Comparison of ENCODE assay signal across 8 cellular contexts in genomic region chr16:71461686-71462648, GRCh38. TPM values are rescaled to one million over a fixed set of nuclear protein-coding genes. Genes with fewer than 3 reads are reported as not detected.
A peak's percentile ranks its signal among the peaks of the same experiment; 100 is the strongest.
DNase-seq lines count a peak whose midpoint lies in the region; ATAC-seq and TF ChIP-seq lines count a peak whose summit lies in the region.

Gene ZNF23, minus strand, starts transcription at chr16:71462247. Its CDS starts 5,451 bp downstream, at chr16:71456796.

- CTCF ChIA-PET in activated CD4-positive, alpha-beta T cell treated with anti-CD3 and anti-CD28 coated beads for 36 hours (lab: Charles Lee): interaction anchor here (0.7 to 1.7 kb wide), 5 partner anchors 22 to 150 kb away, joined by 3 to 10 read pairs (median 5); no protein-coding TSS in a partner anchor

- DNase-seq in AG08395 (ENCODE audit: low spot score) (peak; percentile 94), NCI-H345 (lab: John Stamatoyannopoulos, UW) (peak; percentile 67), choroid plexus epithelial cell (ENCODE audit: low read depth) (peak; percentile 78), kidney tubule cell (ENCODE audit: low spot score) (peak; percentile 84)
- peak; percentile 88 for DNase-seq in activated CD4-positive, alpha-beta T cell treated with anti-CD3 and anti-CD28 coated beads for 36 hours
- DNase-seq in stimulated activated CD4-positive, alpha-beta T cell treated with anti-CD3 and anti-CD28 coated beads, Interleukin-1b, Interleukin-23, amount 100 ng/mL, for 1 hour (ENCODE audit: low read depth in 2 of 2): peak; percentile 45 to 64

- intact Hi-C loops in activated CD4-positive, alpha-beta T cell treated with anti-CD3 and anti-CD28 coated beads for 36 hours (cut with DNase I, micrococcal nuclease): loop anchor here (1.0 to 5.0 kb wide), 7 partner anchors 22 to 660 kb away; partner anchors contain the start of genes CMTR2 (in 1 of the 2), DHODH (in 1 of the 2), DHX38 (in 1 of the 2) and TXNL4B (in 1 of the 2)

- H3K4me3 Mint-ChIP-seq in activated CD4-positive, alpha-beta T cell treated with anti-CD3 and anti-CD28 coated beads for 36 hours: peak within 1 kb of the TSS; percentile 76

- POLR2A ChIA-PET in activated CD4-positive, alpha-beta T cell treated with anti-CD3 and anti-CD28 coated beads for 36 hours (lab: Charles Lee): interaction anchor here (1.0 kb wide), 1 partner anchor 22 kb away, joined by 4 read pairs; no protein-coding TSS in a partner anchor

- no peak for TF ChIP-seq CTCF in choroid plexus epithelial cell (conservative IDR thresholded peaks at IDR 0.05; ENCODE audit: low read depth, low read length)

- H3K9me3 Mint-ChIP-seq in activated CD4-positive, alpha-beta T cell treated with anti-CD3 and anti-CD28 coated beads for 36 hours (ENCODE audit: low read depth): no peaks in the 10 kb centered on the region

- ATAC-seq in GM18858 (IDR thresholded peaks at IDR 0.05; ENCODE audit: unreplicated experiment) (peak; percentile 88), HG03066 (IDR thresholded peaks at IDR 0.05; ENCODE audit: low read depth, unreplicated experiment) (peak; percentile 94)
- ATAC-seq in activated CD4-positive, alpha-beta T cell treated with anti-CD3 and anti-CD28 coated beads for 36 hours: peak; percentile 96

- H3K36me3 Mint-ChIP-seq in activated CD4-positive, alpha-beta T cell treated with anti-CD3 and anti-CD28 coated beads for 36 hours (ENCODE audit: low read depth): no peaks in the 10 kb centered on the region

- no peaks in the 10 kb centered on the region for H3K27me3 Mint-ChIP-seq in activated CD4-positive, alpha-beta T cell treated with anti-CD3 and anti-CD28 coated beads for 36 hours

- peak within 1 kb of the TSS; percentile 96 for H3K27ac Mint-ChIP-seq in activated CD4-positive, alpha-beta T cell treated with anti-CD3 and anti-CD28 coated beads for 36 hours

- peak within 1 kb of the TSS; percentile 99 for H3K4me3 ChIP-seq in choroid plexus epithelial cell (ENCODE audit: low read depth, low read length)

- peaks cover 19% of the 10 kb centered on the region for H3K4me1 Mint-ChIP-seq in activated CD4-positive, alpha-beta T cell treated with anti-CD3 and anti-CD28 coated beads for 36 hours

RNA-seq across cellular contexts. Expression of gene ZNF23, which starts in this region (rescaled TPM):
- total RNA-seq in activated CD4-positive, alpha-beta T cell treated with anti-CD3 and anti-CD28 coated beads for 36 hours: 10 to 100 TPM in 1 of 2 experiments, 1 to 10 TPM in 1; 9.6 to 10.9 TPM

Comparison
In these comparisons a context has a peak if more than half of its experiments do, and no peak if none do; other contexts are left out.
1. Peak in every context shown above with its lines: DNase-seq, ATAC-seq and H3K4me3 ChIP-seq.